2 cellular contexts compared by ENCODE assay signal in genomic region chr7:80411621-80412020, GRCh38.
TF ChIP-seq lines count a peak whose summit lies in the region.

No MANE protein-coding gene starts in this region.

TF ChIP-seq in HCT116, 20 proteins besides CTCF, POLR2A, EP300 and RAD21 (continued from another document):
- TF ChIP-seq ZBTB33 (IDR thresholded peaks at IDR 0.05; ENCODE audit: extremely low read depth, insufficient replicate concordance, low read length): no peak
- no peak for TF ChIP-seq EZH2 (IDR thresholded peaks at IDR 0.05)
- no peak for TF ChIP-seq EZH2phosphoT487 (IDR thresholded peaks at IDR 0.05; ENCODE audit: borderline replicate concordance)
- no peak for TF ChIP-seq ZNF274 (IDR thresholded peaks at IDR 0.05; ENCODE audit: low read depth, low read length)
- TF ChIP-seq ELF1 (IDR thresholded peaks at IDR 0.05; ENCODE audit: borderline replicate concordance, low read depth): no peak
- no peak for TF ChIP-seq CBX3 (IDR thresholded peaks at IDR 0.05; ENCODE audit: low read depth)
- TF ChIP-seq SRF (IDR thresholded peaks at IDR 0.05; ENCODE audit: low read depth): no peak
- TF ChIP-seq CEBPB (IDR thresholded peaks at IDR 0.05; ENCODE audit: low read depth): no peak
- TF ChIP-seq SIN3A (IDR thresholded peaks at IDR 0.05; ENCODE audit: low read depth): no peak

TF ChIP-seq in SK-N-SH treated with all-trans-retinoic acid at 6 μM for 48 hours, 23 proteins besides CTCF, POLR2A, EP300 and RAD21 (continued from another document):
- no peak for TF ChIP-seq TSHZ2 (CRISPR knock-in tag; IDR thresholded peaks at IDR 0.05)
- TF ChIP-seq PPARA (CRISPR knock-in tag; IDR thresholded peaks at IDR 0.05; ENCODE audit: borderline replicate concordance): no peak
- no peak for TF ChIP-seq OSR1 (CRISPR knock-in tag; IDR thresholded peaks at IDR 0.05)
